Comparison of ENCODE assay signal across 22 cellular contexts in the genomic region with DNA sequence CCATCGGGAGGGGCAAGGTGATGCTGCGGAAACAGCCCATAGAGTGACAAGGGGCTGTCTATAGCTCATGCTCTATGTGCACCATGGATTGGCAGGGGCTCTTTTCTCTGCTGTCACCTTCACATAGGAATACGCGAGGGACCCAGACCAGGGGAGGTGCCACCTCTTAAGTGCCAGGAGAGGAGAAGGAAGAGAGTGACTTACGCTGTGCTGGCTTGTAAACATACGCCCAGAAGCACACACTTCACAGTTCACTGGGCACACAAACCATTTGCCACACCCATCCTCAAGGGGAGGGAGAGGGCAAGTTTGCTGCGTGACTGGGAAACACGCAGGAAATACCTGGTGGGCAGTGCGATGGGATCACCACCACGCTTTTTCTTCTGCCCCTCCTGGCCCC.
DNase-seq lines count a peak whose midpoint lies in the region; ATAC-seq, FAIRE-seq and TF ChIP-seq lines count a peak whose summit lies in the region.
"Had no signal": no experiment of that assay in that cellular context is flagged by ENCODE, and none has a peak within 500 bp of the region (broad histone marks: within the 10 kb centered on the region; RNA-seq: fewer than 3 reads in every experiment).

No MANE protein-coding gene starts in this region.

- 0 out of 3 replicates have a peak overlapping the region, but pooled peaks have one; percentile 10 for H3K4me2 ChIP-seq in A549
- H3K4me2 ChIP-seq: hepatocyte had no signal

- DNase-seq in A549 (ENCODE audit: low read depth in 1 of 2, low spot score in 1 of 2) (no peak), DMS153 (lab: John Stamatoyannopoulos, UW) (peak; percentile 43), naive B cell (peak; percentile 36), DMS 273 (lab: John Stamatoyannopoulos, UW; ENCODE audit: unreplicated experiment) (no peak), omental fat pad (ENCODE audit: low spot score) (no peak), NCI-H2227 (lab: John Stamatoyannopoulos, UW; ENCODE audit: unreplicated experiment) (no peak), Kasumi-1 (lab: John Stamatoyannopoulos, UW) (no peak)
- DNase-seq in central memory CD8-positive, alpha-beta T cell (ENCODE audit: low spot score in 2 of 2) = no peak
- DNase-seq: activated CD4-positive, alpha-beta T cell treated with anti-CD3 and anti-CD28 coated beads, Interleukin-2, amount 50 U/mL, for 1 hour; activated CD8-positive, alpha-beta memory T cell treated with anti-CD3 and anti-CD28 coated beads, Interleukin-2, amount 50 U/mL, for 4 hours; activated effector memory CD4-positive, alpha-beta T cell treated with anti-CD3 and anti-CD28 coated beads, Interleukin-2, amount 50 U/mL, for 16 hours; NCI-H1436; stimulated activated CD4-positive, alpha-beta T cell treated with anti-CD3 and anti-CD28 coated beads, Interleukin-2, amount 100 ng/mL, for 48 hours; SW 1271 had no signal

- POLR2A ChIA-PET in A549 (lab: Yijun Ruan, JAX) = no interaction called here

- peaks cover 31% of the 10 kb centered on the region for H3K4me1 Mint-ChIP-seq in central memory CD8-positive, alpha-beta T cell
- H3K4me1 Mint-ChIP-seq in naive B cell = peaks cover 44 to 61% (median 50%) of the 10 kb centered on the region in 3 donors

- no peak for TF ChIP-seq POLR2A in A549 (IDR thresholded peaks at IDR 0.05; ENCODE audit: low read length)

- no peak for TF ChIP-seq EP300 in A549 (IDR thresholded peaks at IDR 0.05)

- ATAC-seq in A549 (no peak; a peak in 1 of 6 replicates), naive B cell (ENCODE audit: low read depth in 2 of 2) (peak; percentile 75 to 84), omental fat pad (ENCODE audit: low FRiP score) (no peak)
- no peak for ATAC-seq in central memory CD8-positive, alpha-beta T cell (replicated peaks; ENCODE audit: extremely low read depth, poor library complexity, severe bottlenecking)
- ATAC-seq: natural killer cell treated with Interleukin-12 subunit alpha and Interleukin-12 subunit beta and Interleukin-15 and Interleukin-18, amount 100 ng/mL, for 72 hours had no signal

- CTCF ChIA-PET in A549 (lab: Yijun Ruan, JAX) = no interaction called here

- TF ChIP-seq CTCF in A549 (IDR thresholded peaks at IDR 0.05) (no peak), omental fat pad (IDR thresholded peaks at IDR 0.05) (no peak)

- TF ChIP-seq RAD21 in A549 (conservative IDR thresholded peaks at IDR 0.05 in 1 of 2, IDR thresholded peaks at IDR 0.05 in 1 of 2) = no peak

- no peak for FAIRE-seq in A549 (lab: Jason Lieb, UNC)
- FAIRE-seq: endothelial cell of umbilical vein, G401.6, H1 had no signal

- peak overlapping the region; percentile 38 for H3K27ac Mint-ChIP-seq in central memory CD8-positive, alpha-beta T cell (ENCODE audit: low read depth)
- peak overlapping the region in 5 of 6 donors; percentile 21 to 91 (median 86) for H3K27ac Mint-ChIP-seq in naive B cell
- H3K27ac Mint-ChIP-seq: natural killer cell treated with Interleukin-12 subunit alpha and Interleukin-12 subunit beta and Interleukin-15 and Interleukin-18, amount 100 ng/mL, for 72 hours had no signal

- H3K9me3 ChIP-seq in A549 = no peaks in the 10 kb centered on the region
- H3K9me3 ChIP-seq: breast epithelium, prostate gland had no signal

- H3K9me3 Mint-ChIP-seq in central memory CD8-positive, alpha-beta T cell = no peaks in the 10 kb centered on the region
- peaks cover 5 to 16% (median 14%) of the 10 kb centered on the region in 7 donors for H3K9me3 Mint-ChIP-seq in naive B cell
- H3K9me3 Mint-ChIP-seq: natural killer cell treated with Interleukin-12 subunit alpha and Interleukin-12 subunit beta and Interleukin-15 and Interleukin-18, amount 100 ng/mL, for 72 hours had no signal

- H3K4me1 ChIP-seq in A549 = 0 out of 3 replicates have a peak, but pooled peaks cover 3% of the 10 kb centered on the region
- H3K4me1 ChIP-seq: breast epithelium, prostate gland had no signal

- H3K36me3 Mint-ChIP-seq in central memory CD8-positive, alpha-beta T cell (ENCODE audit: insufficient read depth) = peaks cover 2% of the 10 kb centered on the region
- peaks cover 5 to 16% of the 10 kb centered on the region in 2 donors for H3K36me3 Mint-ChIP-seq in naive B cell
- H3K36me3 Mint-ChIP-seq: natural killer cell treated with Interleukin-12 subunit alpha and Interleukin-12 subunit beta and Interleukin-15 and Interleukin-18, amount 100 ng/mL, for 72 hours had no signal

- H3K4me3 Mint-ChIP-seq in central memory CD8-positive, alpha-beta T cell = no peak overlapping the region
- peak overlapping the region; percentile 39 to 89 (median 80) for H3K4me3 Mint-ChIP-seq in naive B cell
- H3K4me3 Mint-ChIP-seq: natural killer cell treated with Interleukin-12 subunit alpha and Interleukin-12 subunit beta and Interleukin-15 and Interleukin-18, amount 100 ng/mL, for 72 hours had no signal

- H3K27me3 Mint-ChIP-seq in central memory CD8-positive, alpha-beta T cell = peaks cover 28% of the 10 kb centered on the region
- no peaks in the 10 kb centered on the region for H3K27me3 Mint-ChIP-seq in naive B cell

- no peak overlapping the region for H3K4me3 ChIP-seq in A549
- H3K4me3 ChIP-seq: breast epithelium, hepatocyte, prostate gland, skin epidermis had no signal

- H3K27ac ChIP-seq in A549 = no peak overlapping the region
- H3K27ac ChIP-seq: breast epithelium, hepatocyte, prostate gland had no signal

- WGBS in A549 (ENCODE audit: missing lambda C conversion rate) = 10% methylated on average over 10 of the region's 10 CpGs

TF ChIP-seq in A549, 52 proteins besides CTCF, POLR2A, EP300 and RAD21:
- TF ChIP-seq PHF8 (IDR thresholded peaks at IDR 0.05; ENCODE audit: borderline replicate concordance, low read depth) = no peak
- TF ChIP-seq ZC3H11A (IDR thresholded peaks at IDR 0.05) = no peak
- TF ChIP-seq, protein P1, sequence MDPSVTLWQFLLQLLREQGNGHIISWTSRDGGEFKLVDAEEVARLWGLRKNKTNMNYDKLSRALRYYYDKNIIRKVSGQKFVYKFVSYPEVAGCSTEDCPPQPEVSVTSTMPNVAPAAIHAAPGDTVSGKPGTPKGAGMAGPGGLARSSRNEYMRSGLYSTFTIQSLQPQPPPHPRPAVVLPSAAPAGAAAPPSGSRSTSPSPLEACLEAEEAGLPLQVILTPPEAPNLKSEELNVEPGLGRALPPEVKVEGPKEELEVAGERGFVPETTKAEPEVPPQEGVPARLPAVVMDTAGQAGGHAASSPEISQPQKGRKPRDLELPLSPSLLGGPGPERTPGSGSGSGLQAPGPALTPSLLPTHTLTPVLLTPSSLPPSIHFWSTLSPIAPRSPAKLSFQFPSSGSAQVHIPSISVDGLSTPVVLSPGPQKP (IDR thresholded peaks at IDR 0.05; ENCODE audit: low read depth, low read length) = no peak
- TF ChIP-seq, protein P2, sequence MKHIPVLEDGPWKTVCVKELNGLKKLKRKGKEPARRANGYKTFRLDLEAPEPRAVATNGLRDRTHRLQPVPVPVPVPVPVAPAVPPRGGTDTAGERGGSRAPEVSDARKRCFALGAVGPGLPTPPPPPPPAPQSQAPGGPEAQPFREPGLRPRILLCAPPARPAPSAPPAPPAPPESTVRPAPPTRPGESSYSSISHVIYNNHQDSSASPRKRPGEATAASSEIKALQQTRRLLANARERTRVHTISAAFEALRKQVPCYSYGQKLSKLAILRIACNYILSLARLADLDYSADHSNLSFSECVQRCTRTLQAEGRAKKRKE (CRISPR knock-in tag; IDR thresholded peaks at IDR 0.05; ENCODE audit: low read depth) = no peak
- no peak for TF ChIP-seq GATA3 (IDR thresholded peaks at IDR 0.05; ENCODE audit: borderline replicate concordance)
- TF ChIP-seq HDAC2 (IDR thresholded peaks at IDR 0.05) = no peak
- TF ChIP-seq, protein P3, sequence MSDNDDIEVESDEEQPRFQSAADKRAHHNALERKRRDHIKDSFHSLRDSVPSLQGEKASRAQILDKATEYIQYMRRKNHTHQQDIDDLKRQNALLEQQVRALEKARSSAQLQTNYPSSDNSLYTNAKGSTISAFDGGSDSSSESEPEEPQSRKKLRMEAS (IDR thresholded peaks at IDR 0.05) = no peak
- TF ChIP-seq, protein P4, sequence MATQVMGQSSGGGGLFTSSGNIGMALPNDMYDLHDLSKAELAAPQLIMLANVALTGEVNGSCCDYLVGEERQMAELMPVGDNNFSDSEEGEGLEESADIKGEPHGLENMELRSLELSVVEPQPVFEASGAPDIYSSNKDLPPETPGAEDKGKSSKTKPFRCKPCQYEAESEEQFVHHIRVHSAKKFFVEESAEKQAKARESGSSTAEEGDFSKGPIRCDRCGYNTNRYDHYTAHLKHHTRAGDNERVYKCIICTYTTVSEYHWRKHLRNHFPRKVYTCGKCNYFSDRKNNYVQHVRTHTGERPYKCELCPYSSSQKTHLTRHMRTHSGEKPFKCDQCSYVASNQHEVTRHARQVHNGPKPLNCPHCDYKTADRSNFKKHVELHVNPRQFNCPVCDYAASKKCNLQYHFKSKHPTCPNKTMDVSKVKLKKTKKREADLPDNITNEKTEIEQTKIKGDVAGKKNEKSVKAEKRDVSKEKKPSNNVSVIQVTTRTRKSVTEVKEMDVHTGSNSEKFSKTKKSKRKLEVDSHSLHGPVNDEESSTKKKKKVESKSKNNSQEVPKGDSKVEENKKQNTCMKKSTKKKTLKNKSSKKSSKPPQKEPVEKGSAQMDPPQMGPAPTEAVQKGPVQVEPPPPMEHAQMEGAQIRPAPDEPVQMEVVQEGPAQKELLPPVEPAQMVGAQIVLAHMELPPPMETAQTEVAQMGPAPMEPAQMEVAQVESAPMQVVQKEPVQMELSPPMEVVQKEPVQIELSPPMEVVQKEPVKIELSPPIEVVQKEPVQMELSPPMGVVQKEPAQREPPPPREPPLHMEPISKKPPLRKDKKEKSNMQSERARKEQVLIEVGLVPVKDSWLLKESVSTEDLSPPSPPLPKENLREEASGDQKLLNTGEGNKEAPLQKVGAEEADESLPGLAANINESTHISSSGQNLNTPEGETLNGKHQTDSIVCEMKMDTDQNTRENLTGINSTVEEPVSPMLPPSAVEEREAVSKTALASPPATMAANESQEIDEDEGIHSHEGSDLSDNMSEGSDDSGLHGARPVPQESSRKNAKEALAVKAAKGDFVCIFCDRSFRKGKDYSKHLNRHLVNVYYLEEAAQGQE (IDR thresholded peaks at IDR 0.05) = no peak
- TF ChIP-seq KDM1A (IDR thresholded peaks at IDR 0.05; ENCODE audit: low read depth) = no peak
- no peak for TF ChIP-seq NFE2L2 (conservative IDR thresholded peaks at IDR 0.05; ENCODE audit: low read length)
- no peak for TF ChIP-seq SMC3 (IDR thresholded peaks at IDR 0.05)
- TF ChIP-seq EHMT2 (IDR thresholded peaks at IDR 0.05; ENCODE audit: low read depth) = no peak
- TF ChIP-seq CBX8 (IDR thresholded peaks at IDR 0.05) = no peak
- TF ChIP-seq CBX2 (IDR thresholded peaks at IDR 0.05; ENCODE audit: borderline replicate concordance, low read depth) = no peak
TF ChIP-seq in A549: peak in this region for 0.

Comparison
In these comparisons a context has a peak if more than half of its experiments do, and no peak if none do; other contexts are left out.
1. ATAC-seq: peak in naive B cell (2 of 2); none in A549 (0 of 2), central memory CD8-positive, alpha-beta T cell (single experiment) and omental fat pad (single experiment).
2. DNase-seq: peak in DMS153 (single experiment) and naive B cell (single experiment); none in A549 (0 of 2), central memory CD8-positive, alpha-beta T cell (0 of 2), DMS 273 (single experiment), omental fat pad (single experiment), NCI-H2227 (single experiment) and Kasumi-1 (0 of 2).